ENCODE assay signal across 16 cellular contexts in the genomic region with DNA sequence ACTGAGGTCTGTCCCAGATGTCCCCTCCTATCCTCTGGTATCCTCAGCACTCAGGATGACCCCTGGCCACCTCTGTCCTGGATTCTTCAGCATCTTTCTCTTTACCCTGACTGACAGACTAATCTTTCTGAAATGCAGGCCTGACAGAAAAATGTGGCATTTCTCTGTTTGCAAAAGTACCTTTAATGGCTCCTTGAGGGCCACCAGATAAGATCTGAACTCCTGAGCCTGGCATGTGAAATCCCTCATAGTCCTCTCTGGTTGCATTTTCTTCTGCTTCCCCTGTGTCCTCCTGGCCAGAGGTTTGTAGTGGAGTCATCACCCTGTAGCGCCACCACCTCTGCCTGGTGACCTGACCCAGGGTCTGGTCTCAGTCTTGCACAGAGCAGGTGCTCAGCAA. TPM values are rescaled to one million over a fixed set of nuclear protein-coding genes. Genes with fewer than 3 reads are reported as not detected.
"Had no signal": no experiment of that assay in that cellular context is flagged by ENCODE, and none has a peak within 500 bp of the region (broad histone marks: within the 10 kb centered on the region; RNA-seq: fewer than 3 reads in every experiment).

No MANE protein-coding gene starts in this region.

- H3K27ac Mint-ChIP-seq: activated CD8-positive, alpha-beta memory T cell treated with anti-CD3 and anti-CD28 coated beads, Interleukin-2, amount 10 ng/mL, durations not matched to agents 7 days and 5 days; T-helper 1 cell treated with Interleukin-12 subunit alpha and Interleukin-12 subunit beta and Interleukin-4 antibody, amounts not matched to agents 30 μg/mL and 1 μg/mL, for 36 hours had no signal

- H3K9me3 Mint-ChIP-seq: naive thymus-derived CD8-positive, alpha-beta T cell; T-helper 1 cell treated with Interleukin-12 subunit alpha and Interleukin-12 subunit beta and Interleukin-4 antibody, amounts not matched to agents 30 μg/mL and 1 μg/mL, for 36 hours had no signal

- H3K27me3 ChIP-seq: spleen, suprapubic skin, upper lobe of right lung had no signal

- H3K4me3 Mint-ChIP-seq: activated CD8-positive, alpha-beta memory T cell treated with anti-CD3 and anti-CD28 coated beads, Interleukin-2, amount 10 ng/mL, durations not matched to agents 7 days and 5 days; T-helper 1 cell treated with Interleukin-12 subunit alpha and Interleukin-12 subunit beta and Interleukin-4 antibody, amounts not matched to agents 30 μg/mL and 1 μg/mL, for 36 hours had no signal

- DNase-seq: activated CD4-positive, alpha-beta T cell treated with anti-CD3 and anti-CD28 coated beads, Interleukin-2, amount 50 U/mL, for 1 hour; activated CD8-positive, alpha-beta memory T cell treated with anti-CD3 and anti-CD28 coated beads, Interleukin-2, amount 10 ng/mL, durations not matched to agents 7 days and 5 days; activated T-cell treated with anti-CD3 and anti-CD28 coated beads, Interleukin-2, amount 50 U/mL, for 48 hours; central memory CD4-positive, alpha-beta T cell; cortex of kidney; mammary epithelial cell; naive thymus-derived CD8-positive, alpha-beta T cell; psoas muscle; spleen; stimulated activated CD4-positive, alpha-beta T cell treated with anti-CD3 and anti-CD28 coated beads, Interleukin-1b, Interleukin-23, amount 100 ng/mL, for 48 hours; stimulated activated naive CD4-positive, alpha-beta T cell; upper lobe of right lung had no signal

- ATAC-seq: activated CD8-positive, alpha-beta memory T cell treated with anti-CD3 and anti-CD28 coated beads, Interleukin-2, amount 10 ng/mL, durations not matched to agents 7 days and 5 days; naive thymus-derived CD8-positive, alpha-beta T cell; psoas muscle; sciatic nerve; upper lobe of right lung had no signal

- H3K9me3 ChIP-seq: psoas muscle, spleen, suprapubic skin, upper lobe of right lung had no signal

- H3K27me3 Mint-ChIP-seq: activated CD8-positive, alpha-beta memory T cell treated with anti-CD3 and anti-CD28 coated beads, Interleukin-2, amount 10 ng/mL, durations not matched to agents 7 days and 5 days; naive thymus-derived CD8-positive, alpha-beta T cell had no signal

- H3K27ac ChIP-seq: psoas muscle, spleen, suprapubic skin, upper lobe of right lung had no signal

- H3K4me3 ChIP-seq: psoas muscle, spleen, suprapubic skin, upper lobe of right lung had no signal

RNA-seq across cellular contexts. Expression of a gene that starts 2.0 kb away (rescaled TPM):
- polyA plus RNA-seq: naive thymus-derived CD8-positive, alpha-beta T cell had no signal

RNA-seq across cellular contexts. Expression of a gene that starts 6.9 kb away (rescaled TPM):
- total RNA-seq: activated CD8-positive, alpha-beta memory T cell treated with anti-CD3 and anti-CD28 coated beads, Interleukin-2, amount 10 ng/mL, durations not matched to agents 7 days and 5 days; mammary epithelial cell; naive thymus-derived CD8-positive, alpha-beta T cell; osteoblast had no signal

RNA-seq across cellular contexts. Expression of a gene that starts 26.5 kb away (rescaled TPM):
- polyA plus RNA-seq: naive thymus-derived CD8-positive, alpha-beta T cell had no signal
